ENCODE assay signal across 14 cellular contexts in genomic region chr3:64586977-64587376, GRCh38.
DNase-seq lines count a peak whose midpoint lies in the region; ATAC-seq and TF ChIP-seq lines count a peak whose summit lies in the region.
"Had no signal": no experiment of that assay in that cellular context is flagged by ENCODE, and none has a peak within 500 bp of the region (broad histone marks: within the 10 kb centered on the region; RNA-seq: fewer than 3 reads in every experiment).

No MANE protein-coding gene starts in this region.

- 0 out of 2 replicates have a peak overlapping the region, but pooled peaks have one; percentile 12 for H3K4me3 Mint-ChIP-seq in WTC11
- H3K4me3 Mint-ChIP-seq: CD4-positive, CD25-positive, alpha-beta regulatory T cell; CD8-positive, alpha-beta memory T cell had no signal

- H3K4me1 Mint-ChIP-seq in WTC11, result peaks cover 37% of the 10 kb centered on the region
- H3K4me1 Mint-ChIP-seq: CD4-positive, CD25-positive, alpha-beta regulatory T cell; CD8-positive, alpha-beta memory T cell had no signal

- H3K9me3 Mint-ChIP-seq in WTC11, result no peaks in the 10 kb centered on the region

- CTCF ChIA-PET in WTC11 (lab: Charles Lee), result interaction anchor here (0.9 to 5.5 kb wide), 2 partner anchors 12 to 19 kb away, joined by 3 to 29 read pairs; no protein-coding TSS in a partner anchor

- H3K36me3 Mint-ChIP-seq in WTC11, result no peaks in the 10 kb centered on the region
- H3K36me3 Mint-ChIP-seq: CD4-positive, CD25-positive, alpha-beta regulatory T cell; CD8-positive, alpha-beta memory T cell had no signal

- no peak overlapping the region for H3K4me3 ChIP-seq in HUES64 (ENCODE audit: low read length)
- H3K4me3 ChIP-seq: HAP-1 had no signal

- H3K27me3 Mint-ChIP-seq in WTC11 (ENCODE audit: low read depth), result peaks cover 2% of the 10 kb centered on the region; the same call in 1 of the 2 replicates
- H3K27me3 Mint-ChIP-seq: CD4-positive, CD25-positive, alpha-beta regulatory T cell; CD8-positive, alpha-beta memory T cell had no signal

- no peak overlapping the region for H3K9ac ChIP-seq in HUES64 (ENCODE audit: low read depth, low read length)

- peak overlapping the region; percentile 85 for H3K27ac Mint-ChIP-seq in WTC11
- H3K27ac Mint-ChIP-seq: CD8-positive, alpha-beta memory T cell had no signal

- H3K27me3 ChIP-seq in HUES64 (ENCODE audit: insufficient read depth, low read length), result no peaks in the 10 kb centered on the region
- H3K27me3 ChIP-seq: BE2C had no signal

- no peak for DNase-seq in WTC11 (ENCODE audit: low spot score)
- DNase-seq in left kidney (ENCODE audit: low read depth, low spot score), result peak; percentile 81
- DNase-seq in midbrain (lab: John Stamatoyannopoulos, UW), result no peak
- DNase-seq in GM19240 (ENCODE audit: insufficient read length, low spot score), result no peak
- DNase-seq: ACHN; BE2C; C1 segment of cervical spinal cord; CD4-positive, CD25-positive, alpha-beta regulatory T cell; CD8-positive, alpha-beta memory T cell; COR-L47 had no signal

- ATAC-seq in WTC11, result peak; percentile 26; the same call in 1 of the 2 replicates
- no peak for ATAC-seq in GM18511 (IDR thresholded peaks at IDR 0.05; ENCODE audit: unreplicated experiment)
- ATAC-seq in GM18867 (IDR thresholded peaks at IDR 0.05; ENCODE audit: unreplicated experiment), result no peak

- H3K27ac ChIP-seq in HUES64 (ENCODE audit: low read depth, low read length), result peak overlapping the region; percentile 55; the same call in 1 of the 2 replicates

- TF ChIP-seq CTCF in WTC11 (IDR thresholded peaks at IDR 0.05), result no peak

- no peaks in the 10 kb centered on the region for H3K36me3 ChIP-seq in HUES64 (ENCODE audit: insufficient read depth, low read length)
- H3K36me3 ChIP-seq: BE2C, HAP-1 had no signal

- WGBS in HUES64, result 49% methylated on average over 2 of the region's 3 CpGs

- peaks cover 31% of the 10 kb centered on the region for H3K4me1 ChIP-seq in HUES64 (ENCODE audit: insufficient read depth, low read length)
- H3K4me1 ChIP-seq: HAP-1 had no signal

- POLR2A ChIA-PET in WTC11 (lab: Charles Lee), result interaction anchor here (0.7 kb wide), 1 partner anchor 102 kb away, joined by 3 read pairs; no protein-coding TSS in a partner anchor

- H3K9me3 ChIP-seq in HUES64 (ENCODE audit: insufficient read depth, low read depth, low read length), result no peaks in the 10 kb centered on the region
- H3K9me3 ChIP-seq: BE2C, HAP-1 had no signal

TF ChIP-seq in WTC11, 78 proteins besides CTCF, POLR2A, EP300 and RAD21:
- TF ChIP-seq, protein P1, sequence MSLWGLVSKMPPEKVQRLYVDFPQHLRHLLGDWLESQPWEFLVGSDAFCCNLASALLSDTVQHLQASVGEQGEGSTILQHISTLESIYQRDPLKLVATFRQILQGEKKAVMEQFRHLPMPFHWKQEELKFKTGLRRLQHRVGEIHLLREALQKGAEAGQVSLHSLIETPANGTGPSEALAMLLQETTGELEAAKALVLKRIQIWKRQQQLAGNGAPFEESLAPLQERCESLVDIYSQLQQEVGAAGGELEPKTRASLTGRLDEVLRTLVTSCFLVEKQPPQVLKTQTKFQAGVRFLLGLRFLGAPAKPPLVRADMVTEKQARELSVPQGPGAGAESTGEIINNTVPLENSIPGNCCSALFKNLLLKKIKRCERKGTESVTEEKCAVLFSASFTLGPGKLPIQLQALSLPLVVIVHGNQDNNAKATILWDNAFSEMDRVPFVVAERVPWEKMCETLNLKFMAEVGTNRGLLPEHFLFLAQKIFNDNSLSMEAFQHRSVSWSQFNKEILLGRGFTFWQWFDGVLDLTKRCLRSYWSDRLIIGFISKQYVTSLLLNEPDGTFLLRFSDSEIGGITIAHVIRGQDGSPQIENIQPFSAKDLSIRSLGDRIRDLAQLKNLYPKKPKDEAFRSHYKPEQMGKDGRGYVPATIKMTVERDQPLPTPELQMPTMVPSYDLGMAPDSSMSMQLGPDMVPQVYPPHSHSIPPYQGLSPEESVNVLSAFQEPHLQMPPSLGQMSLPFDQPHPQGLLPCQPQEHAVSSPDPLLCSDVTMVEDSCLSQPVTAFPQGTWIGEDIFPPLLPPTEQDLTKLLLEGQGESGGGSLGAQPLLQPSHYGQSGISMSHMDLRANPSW (CRISPR knock-in tag; conservative IDR thresholded peaks at IDR 0.05; ENCODE audit: low read depth), result no peak
- TF ChIP-seq TEAD1 (CRISPR knock-in tag; IDR thresholded peaks at IDR 0.05), result no peak
- no peak for TF ChIP-seq IRF1 (CRISPR knock-in tag; IDR thresholded peaks at IDR 0.05)
- no peak for TF ChIP-seq ZNF423 (CRISPR knock-in tag; IDR thresholded peaks at IDR 0.05)
- no peak for TF ChIP-seq NFE2L1 (CRISPR knock-in tag; IDR thresholded peaks at IDR 0.05)
- no peak for TF ChIP-seq MXD4 (CRISPR knock-in tag; IDR thresholded peaks at IDR 0.05; ENCODE audit: borderline replicate concordance)
- no peak for TF ChIP-seq ZNF121 (CRISPR knock-in tag; IDR thresholded peaks at IDR 0.05)
- TF ChIP-seq, protein P2, sequence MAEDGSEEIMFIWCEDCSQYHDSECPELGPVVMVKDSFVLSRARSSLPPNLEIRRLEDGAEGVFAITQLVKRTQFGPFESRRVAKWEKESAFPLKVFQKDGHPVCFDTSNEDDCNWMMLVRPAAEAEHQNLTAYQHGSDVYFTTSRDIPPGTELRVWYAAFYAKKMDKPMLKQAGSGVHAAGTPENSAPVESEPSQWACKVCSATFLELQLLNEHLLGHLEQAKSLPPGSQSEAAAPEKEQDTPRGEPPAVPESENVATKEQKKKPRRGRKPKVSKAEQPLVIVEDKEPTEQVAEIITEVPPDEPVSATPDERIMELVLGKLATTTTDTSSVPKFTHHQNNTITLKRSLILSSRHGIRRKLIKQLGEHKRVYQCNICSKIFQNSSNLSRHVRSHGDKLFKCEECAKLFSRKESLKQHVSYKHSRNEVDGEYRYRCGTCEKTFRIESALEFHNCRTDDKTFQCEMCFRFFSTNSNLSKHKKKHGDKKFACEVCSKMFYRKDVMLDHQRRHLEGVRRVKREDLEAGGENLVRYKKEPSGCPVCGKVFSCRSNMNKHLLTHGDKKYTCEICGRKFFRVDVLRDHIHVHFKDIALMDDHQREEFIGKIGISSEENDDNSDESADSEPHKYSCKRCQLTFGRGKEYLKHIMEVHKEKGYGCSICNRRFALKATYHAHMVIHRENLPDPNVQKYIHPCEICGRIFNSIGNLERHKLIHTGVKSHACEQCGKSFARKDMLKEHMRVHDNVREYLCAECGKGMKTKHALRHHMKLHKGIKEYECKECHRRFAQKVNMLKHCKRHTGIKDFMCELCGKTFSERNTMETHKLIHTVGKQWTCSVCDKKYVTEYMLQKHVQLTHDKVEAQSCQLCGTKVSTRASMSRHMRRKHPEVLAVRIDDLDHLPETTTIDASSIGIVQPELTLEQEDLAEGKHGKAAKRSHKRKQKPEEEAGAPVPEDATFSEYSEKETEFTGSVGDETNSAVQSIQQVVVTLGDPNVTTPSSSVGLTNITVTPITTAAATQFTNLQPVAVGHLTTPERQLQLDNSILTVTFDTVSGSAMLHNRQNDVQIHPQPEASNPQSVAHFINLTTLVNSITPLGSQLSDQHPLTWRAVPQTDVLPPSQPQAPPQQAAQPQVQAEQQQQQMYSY (CRISPR knock-in tag; IDR thresholded peaks at IDR 0.05), result no peak
- TF ChIP-seq IRF2 (CRISPR knock-in tag; IDR thresholded peaks at IDR 0.05; ENCODE audit: borderline replicate concordance, low read depth), result no peak
- TF ChIP-seq, protein P3, sequence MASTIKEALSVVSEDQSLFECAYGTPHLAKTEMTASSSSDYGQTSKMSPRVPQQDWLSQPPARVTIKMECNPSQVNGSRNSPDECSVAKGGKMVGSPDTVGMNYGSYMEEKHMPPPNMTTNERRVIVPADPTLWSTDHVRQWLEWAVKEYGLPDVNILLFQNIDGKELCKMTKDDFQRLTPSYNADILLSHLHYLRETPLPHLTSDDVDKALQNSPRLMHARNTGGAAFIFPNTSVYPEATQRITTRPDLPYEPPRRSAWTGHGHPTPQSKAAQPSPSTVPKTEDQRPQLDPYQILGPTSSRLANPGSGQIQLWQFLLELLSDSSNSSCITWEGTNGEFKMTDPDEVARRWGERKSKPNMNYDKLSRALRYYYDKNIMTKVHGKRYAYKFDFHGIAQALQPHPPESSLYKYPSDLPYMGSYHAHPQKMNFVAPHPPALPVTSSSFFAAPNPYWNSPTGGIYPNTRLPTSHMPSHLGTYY (CRISPR knock-in tag; IDR thresholded peaks at IDR 0.05), result no peak
- TF ChIP-seq, protein P4, sequence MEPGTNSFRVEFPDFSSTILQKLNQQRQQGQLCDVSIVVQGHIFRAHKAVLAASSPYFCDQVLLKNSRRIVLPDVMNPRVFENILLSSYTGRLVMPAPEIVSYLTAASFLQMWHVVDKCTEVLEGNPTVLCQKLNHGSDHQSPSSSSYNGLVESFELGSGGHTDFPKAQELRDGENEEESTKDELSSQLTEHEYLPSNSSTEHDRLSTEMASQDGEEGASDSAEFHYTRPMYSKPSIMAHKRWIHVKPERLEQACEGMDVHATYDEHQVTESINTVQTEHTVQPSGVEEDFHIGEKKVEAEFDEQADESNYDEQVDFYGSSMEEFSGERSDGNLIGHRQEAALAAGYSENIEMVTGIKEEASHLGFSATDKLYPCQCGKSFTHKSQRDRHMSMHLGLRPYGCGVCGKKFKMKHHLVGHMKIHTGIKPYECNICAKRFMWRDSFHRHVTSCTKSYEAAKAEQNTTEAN (CRISPR knock-in tag; IDR thresholded peaks at IDR 0.05), result no peak
